ENCODE assay signal across 10 cellular contexts in the genomic region with DNA sequence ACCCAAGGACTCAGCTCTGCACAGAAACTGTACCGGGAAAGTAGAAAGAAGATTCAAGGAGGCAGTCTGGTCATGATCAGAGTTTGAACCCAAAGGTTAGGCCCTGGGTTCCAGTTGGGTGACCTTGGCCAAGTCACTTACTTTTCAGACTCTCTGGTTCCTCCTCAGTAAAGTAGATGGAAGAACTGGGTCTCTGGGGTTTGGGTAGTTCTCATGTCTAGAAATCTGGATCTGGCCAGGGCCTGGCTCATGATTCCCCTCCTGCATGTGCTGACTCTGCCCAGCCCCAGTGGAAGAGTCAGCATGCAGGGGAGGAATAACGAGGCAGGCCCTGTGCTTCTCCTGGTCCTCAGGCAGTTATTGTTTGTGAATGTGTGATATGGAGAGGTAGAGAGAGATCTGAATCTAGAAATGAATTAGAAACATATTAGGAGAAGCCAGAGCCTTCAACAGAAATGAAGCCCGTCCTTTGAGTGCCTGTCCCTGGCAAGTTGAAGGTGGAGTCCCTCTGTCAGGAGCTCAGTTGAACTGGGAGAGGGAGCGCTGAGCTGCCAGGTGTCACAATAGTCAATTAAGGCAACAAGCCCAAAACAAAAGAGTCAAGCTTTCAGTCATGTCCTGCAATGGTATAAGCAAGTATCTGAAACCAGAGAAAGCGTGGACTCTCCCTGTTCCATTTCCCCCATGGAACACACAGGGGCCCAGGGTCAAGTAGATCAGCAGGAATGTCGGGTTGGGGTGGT.
DNase-seq lines count a peak whose midpoint lies in the region; ATAC-seq and TF ChIP-seq lines count a peak whose summit lies in the region.
"Had no signal": no experiment of that assay in that cellular context is flagged by ENCODE, and none has a peak within 500 bp of the region (broad histone marks: within the 10 kb centered on the region; RNA-seq: fewer than 3 reads in every experiment).

No MANE protein-coding gene starts in this region.

- H3K9ac ChIP-seq in neuronal stem cell (ENCODE audit: low read depth, low read length, poor library complexity): no peak overlapping the region

- H3K27me3 ChIP-seq in neuronal stem cell (ENCODE audit: control insufficient read depth in 3 of 3, insufficient read depth in 3 of 3, low read depth in 1 of 3, low read length in 3 of 3): peaks cover 0 to 4% (median 2%) of the 10 kb centered on the region in 3 experiments
- H3K27me3 ChIP-seq in gastroesophageal sphincter: no peaks in the 10 kb centered on the region

- no peak overlapping the region for H2BK120ac ChIP-seq in neuronal stem cell (ENCODE audit: low read depth, low read length)

- DNase-seq in Calu3 (no peak), OCI-LY7 (ENCODE audit: low spot score) (no peak), neuronal stem cell (ENCODE audit: low spot score) (no peak)
- DNase-seq: glutamatergic neuron, NCI-H1694 had no signal

- no peak overlapping the region for H2BK15ac ChIP-seq in neuronal stem cell (ENCODE audit: low read length)

- H3K79me2 ChIP-seq in OCI-LY7 (ENCODE audit: insufficient read depth, low read depth, low read length): no peaks in the 10 kb centered on the region

- H3K4me1 Mint-ChIP-seq in Calu3 (ENCODE audit: low read depth, unreplicated experiment): peaks cover 83% of the 10 kb centered on the region
- H3K4me1 Mint-ChIP-seq in dendritic cell treated with granulocyte-macrophage colony-stimulating factor and Interleukin-4, amounts not matched to agents 40 ng/mL and 50 ng/mL, for 4 days (ENCODE audit: low read depth): peaks cover 81% of the 10 kb centered on the region

- H4K91ac ChIP-seq in neuronal stem cell (ENCODE audit: low read depth, low read length, poor library complexity): no peak overlapping the region

- H2AK5ac ChIP-seq in neuronal stem cell (ENCODE audit: low read depth, low read length): no peak overlapping the region

- no peaks in the 10 kb centered on the region for H3K79me1 ChIP-seq in neuronal stem cell (ENCODE audit: low read depth, low read length)

- no peaks in the 10 kb centered on the region for H4K20me1 ChIP-seq in OCI-LY7 (ENCODE audit: insufficient read depth, low read length)

- TF ChIP-seq POLR2A in gastroesophageal sphincter (IDR thresholded peaks at IDR 0.05): no peak

- peak overlapping the region; percentile 99 for H3K27ac Mint-ChIP-seq in Calu3 (ENCODE audit: unreplicated experiment)
- H3K27ac Mint-ChIP-seq in dendritic cell treated with granulocyte-macrophage colony-stimulating factor and Interleukin-4, amounts not matched to agents 40 ng/mL and 50 ng/mL, for 4 days: peak overlapping the region; percentile 87

- peaks cover 42% of the 10 kb centered on the region for H3K36me3 Mint-ChIP-seq in Calu3 (ENCODE audit: insufficient read depth, unreplicated experiment)
- peaks cover 10% of the 10 kb centered on the region for H3K36me3 Mint-ChIP-seq in dendritic cell treated with granulocyte-macrophage colony-stimulating factor and Interleukin-4, amounts not matched to agents 40 ng/mL and 50 ng/mL, for 4 days (ENCODE audit: low read depth)

- ATAC-seq in GM21360 (IDR thresholded peaks at IDR 0.05; ENCODE audit: unreplicated experiment): no peak
- no peak for ATAC-seq in GM19463 (IDR thresholded peaks at IDR 0.05; ENCODE audit: unreplicated experiment)
- no peak for ATAC-seq in HG03342 (IDR thresholded peaks at IDR 0.05; ENCODE audit: unreplicated experiment)
- no peak for ATAC-seq in gastroesophageal sphincter

- H3K27me3 Mint-ChIP-seq in Calu3 (ENCODE audit: unreplicated experiment): no peaks in the 10 kb centered on the region
- H3K27me3 Mint-ChIP-seq in dendritic cell treated with granulocyte-macrophage colony-stimulating factor and Interleukin-4, amounts not matched to agents 40 ng/mL and 50 ng/mL, for 4 days: no peaks in the 10 kb centered on the region

- peak overlapping the region; percentile 26 for H3K4me3 Mint-ChIP-seq in Calu3 (ENCODE audit: low read depth, unreplicated experiment)
- H3K4me3 Mint-ChIP-seq in dendritic cell treated with granulocyte-macrophage colony-stimulating factor and Interleukin-4, amounts not matched to agents 40 ng/mL and 50 ng/mL, for 4 days: peak overlapping the region; percentile 19

- no peak overlapping the region for H3K27ac ChIP-seq in OCI-LY7 (ENCODE audit: low read depth, low read length, poor library complexity, severe bottlenecking)
- no peak overlapping the region for H3K27ac ChIP-seq in neuronal stem cell (replicated peaks; ENCODE audit: low read length)
- peak overlapping the region in 1 of 4 donors; percentile 70 for H3K27ac ChIP-seq in gastroesophageal sphincter

- H3K36me3 ChIP-seq in OCI-LY7 (ENCODE audit: insufficient read depth, low read length) (no peaks in the 10 kb centered on the region), neuronal stem cell (replicated peaks in 1 of 2; ENCODE audit: control insufficient read depth in 2 of 2, insufficient read depth in 2 of 2, low read length in 2 of 2) (no peaks in the 10 kb centered on the region), gastroesophageal sphincter (no peaks in the 10 kb centered on the region)

- CTCF ChIA-PET in Calu3 (lab: Charles Lee) (interaction anchor here (1.1 kb wide), 1 partner anchor 11 kb away, joined by 3 read pairs; no protein-coding TSS in a partner anchor), OCI-LY7 (lab: Charles Lee; ENCODE audit: unreplicated experiment) (no interaction called here)

- H3K9me3 ChIP-seq in OCI-LY7 (ENCODE audit: low read length): no peaks in the 10 kb centered on the region
- no peaks in the 10 kb centered on the region for H3K9me3 ChIP-seq in neuronal stem cell (replicated peaks in 1 of 2; ENCODE audit: control insufficient read depth in 2 of 2, insufficient read depth in 1 of 2, low read depth in 1 of 2, low read length in 2 of 2)
- H3K9me3 ChIP-seq in gastroesophageal sphincter: no peaks in the 10 kb centered on the region

- H3K4me1 ChIP-seq in OCI-LY7 (ENCODE audit: insufficient read depth, low read length, poor library complexity, severe bottlenecking) (peaks cover 58% of the 10 kb centered on the region), neuronal stem cell (ENCODE audit: control insufficient read depth in 2 of 2, insufficient read depth in 1 of 2, low read depth in 1 of 2, low read length in 2 of 2) (peaks cover 8 to 27% of the 10 kb centered on the region in 2 donors), gastroesophageal sphincter (peaks cover 0 to 67% (median 21%) of the 10 kb centered on the region in 3 donors)

- H3K4me3 ChIP-seq in OCI-LY7 (ENCODE audit: low read depth, low read length, poor library complexity, severe bottlenecking): no peak overlapping the region
- H3K4me3 ChIP-seq in neuronal stem cell (ENCODE audit: low read length in 2 of 2): no peak overlapping the region
- H3K4me3 ChIP-seq in gastroesophageal sphincter: no peak overlapping the region

- POLR2A ChIA-PET in OCI-LY7 (lab: Charles Lee): interaction anchor here (0.7 to 6.8 kb wide), 5 partner anchors 11 to 84 kb away, joined by 3 to 64 read pairs (median 4); no protein-coding TSS in a partner anchor

- TF ChIP-seq EP300 in gastroesophageal sphincter (IDR thresholded peaks at IDR 0.05): no peak

- no peak for TF ChIP-seq CTCF in Calu3 (IDR thresholded peaks at IDR 0.05; ENCODE audit: unreplicated experiment)
- no peak for TF ChIP-seq CTCF in OCI-LY7 (conservative IDR thresholded peaks at IDR 0.05; ENCODE audit: low read length)
- no peak for TF ChIP-seq CTCF in gastroesophageal sphincter (IDR thresholded peaks at IDR 0.05)

- no CpG with 5 or more reads among the region's 6 CpGs for WGBS in neuronal stem cell (ENCODE audit: extremely low coverage in 2 of 2, insufficient read length in 2 of 2, insufficient replicate concordance in 1 of 2), 2 donors
- WGBS in gastroesophageal sphincter (ENCODE audit: low coverage in 1 of 2), 2 donors: 79 to 93% methylated on average over 2 to 5 of the region's 6 CpGs

- H2AFZ ChIP-seq in OCI-LY7 (ENCODE audit: low read length) (peak overlapping the region; percentile 7; the same call in 1 of the 2 replicates), neuronal stem cell (ENCODE audit: low read length) (peak overlapping the region; percentile 20)

- H3K14ac ChIP-seq in neuronal stem cell (ENCODE audit: low read length): no peak overlapping the region

- no peak overlapping the region for H4K8ac ChIP-seq in neuronal stem cell (ENCODE audit: low read depth, low read length)

- no peak overlapping the region for H2BK12ac ChIP-seq in neuronal stem cell (ENCODE audit: low read length)

- no peak overlapping the region for H3K4ac ChIP-seq in neuronal stem cell (ENCODE audit: low read length)

- no peak overlapping the region for H3K18ac ChIP-seq in neuronal stem cell (ENCODE audit: low read length)

- H3K23ac ChIP-seq in neuronal stem cell (ENCODE audit: low read depth, low read length, poor library complexity): no peak overlapping the region

- H3K9me3 Mint-ChIP-seq in Calu3 (ENCODE audit: low read depth, unreplicated experiment): no peaks in the 10 kb centered on the region
- no peaks in the 10 kb centered on the region for H3K9me3 Mint-ChIP-seq in dendritic cell treated with granulocyte-macrophage colony-stimulating factor and Interleukin-4, amounts not matched to agents 40 ng/mL and 50 ng/mL, for 4 days

- H3K4me2 ChIP-seq in OCI-LY7 (ENCODE audit: low read length) (no peak overlapping the region; the same call in 1 of the 2 replicates), neuronal stem cell (ENCODE audit: insufficient read depth, low read length, poor library complexity, severe bottlenecking) (no peak overlapping the region)

- no TSS peak for BruUV-seq in Calu3 (replicated peaks; lab: Mats Ljungman, UMichigan)
- BruUV-seq in OCI-LY7 (replicated peaks; lab: Mats Ljungman, UMichigan): no TSS peak

- intact Hi-C loops in Calu3 (cut with micrococcal nuclease; ENCODE audit: unreplicated experiment) (loop anchor here (5.0 to 10.0 kb wide), 2 partner anchors 83 to 271 kb away; no protein-coding TSS in a partner anchor), OCI-LY7 (cut with micrococcal nuclease; ENCODE audit: unreplicated experiment) (no loop called here)
- intact Hi-C loops in dendritic cell treated with granulocyte-macrophage colony-stimulating factor and Interleukin-4, amounts not matched to agents 40 ng/mL and 50 ng/mL, for 4 days (cut with micrococcal nuclease): loop anchor here (5.0 kb wide), 1 partner anchor 38 kb away; no protein-coding TSS in a partner anchor

- H3K9me2 ChIP-seq in OCI-LY7 (ENCODE audit: insufficient read depth, low read length): no peaks in the 10 kb centered on the region

- no peak overlapping the region for H2BK5ac ChIP-seq in neuronal stem cell (ENCODE audit: low read length)
